In the genomic region with DNA sequence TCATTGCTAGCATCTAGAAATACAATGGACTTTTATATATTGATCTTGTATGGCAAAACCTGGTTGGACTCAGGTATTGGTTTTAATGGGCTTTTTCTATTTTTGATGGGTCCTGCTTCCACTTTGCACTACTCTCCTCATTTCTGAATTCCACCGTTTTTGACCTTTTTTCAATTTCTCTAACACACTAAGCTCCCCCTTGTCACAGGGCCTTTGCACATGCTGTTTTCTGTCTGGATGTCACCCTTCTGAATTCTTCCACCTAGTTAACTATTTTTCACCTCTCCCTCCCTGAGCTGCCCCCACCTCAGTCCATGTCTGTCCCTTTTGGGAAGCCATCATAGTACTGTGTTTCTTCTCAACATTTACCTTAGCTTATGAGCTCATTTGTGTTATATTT, we compare ENCODE assay signal across 1 cellular context.
A peak's percentile ranks its signal among the peaks of the same experiment; 100 is the strongest.
TF ChIP-seq lines count a peak whose summit lies in the region.

No MANE protein-coding gene starts in this region.

TF ChIP-seq in H1, 55 proteins besides CTCF, POLR2A, EP300 and RAD21:
- 0 out of 2 replicates have a peak, but pooled peaks have one; percentile 59 for TF ChIP-seq KDM1A (IDR thresholded peaks at IDR 0.05; ENCODE audit: borderline replicate concordance, low read length)
- no peak for TF ChIP-seq JUN (IDR thresholded peaks at IDR 0.05; ENCODE audit: low read depth, low read length)
- no peak for TF ChIP-seq RNF2 (IDR thresholded peaks at IDR 0.05; ENCODE audit: borderline replicate concordance, low read depth, low read length, missing control alignments, poor library complexity, severe bottlenecking)
